Comparison of ENCODE assay signal across 9 cellular contexts in genomic region chr1:205456383-205456867, GRCh38. TPM values are rescaled to one million over a fixed set of nuclear protein-coding genes. Genes with fewer than 3 reads are reported as not detected.
DNase-seq lines count a peak whose midpoint lies in the region; ATAC-seq and TF ChIP-seq lines count a peak whose summit lies in the region.
"Had no signal": no experiment of that assay in that cellular context is flagged by ENCODE, and none has a peak within 500 bp of the region (broad histone marks: within the 10 kb centered on the region; RNA-seq: fewer than 3 reads in every experiment).

No MANE protein-coding gene starts in this region.

- TF ChIP-seq CTCF in WERI-Rb-1 (IDR thresholded peaks at IDR 0.05; ENCODE audit: low read depth, low read length) (peak; percentile 36; the same call in 1 of the 2 replicates), thoracic aorta (IDR thresholded peaks at IDR 0.05) (no peak)

- H3K27me3 ChIP-seq in WERI-Rb-1 (ENCODE audit: insufficient read depth, low read depth, severe bottlenecking): peaks cover 74% of the 10 kb centered on the region
- H3K27me3 ChIP-seq in thoracic aorta (replicated peaks; ENCODE audit: insufficient read depth): peaks cover 16% of the 10 kb centered on the region

- H3K4me3 ChIP-seq in WERI-Rb-1 (ENCODE audit: low read depth, low read length) (peak overlapping the region; percentile 54), thoracic aorta (peak overlapping the region; percentile 43)

- ATAC-seq in thoracic aorta (ENCODE audit: insufficient number of reproducible peaks, low FRiP score, low read depth): no peak

- intact Hi-C loops in activated naive CD4-positive, alpha-beta T cell treated with anti-CD3 and anti-CD28 coated beads for 36 hours (cut with micrococcal nuclease): no loop called here

- H3K36me3 Mint-ChIP-seq in activated naive CD4-positive, alpha-beta T cell treated with anti-CD3 and anti-CD28 coated beads for 36 hours (ENCODE audit: low read depth): no peaks in the 10 kb centered on the region
- H3K36me3 Mint-ChIP-seq in immature natural killer cell: no peaks in the 10 kb centered on the region

- H3K4me1 ChIP-seq in thoracic aorta (ENCODE audit: control insufficient read depth in 1 of 2, low read depth in 2 of 2): peaks cover 13 to 16% of the 10 kb centered on the region in 2 donors

- H3K27ac ChIP-seq in WERI-Rb-1: peak overlapping the region; percentile 38
- peak overlapping the region in 1 of 2 donors; percentile 22 for H3K27ac ChIP-seq in thoracic aorta

- peak overlapping the region; percentile 64 for H3K4me3 Mint-ChIP-seq in activated naive CD4-positive, alpha-beta T cell treated with anti-CD3 and anti-CD28 coated beads for 36 hours
- H3K4me3 Mint-ChIP-seq in immature natural killer cell: peak overlapping the region; percentile 79 to 88 (median 83)

- no peaks in the 10 kb centered on the region for H3K36me3 ChIP-seq in WERI-Rb-1
- no peaks in the 10 kb centered on the region for H3K36me3 ChIP-seq in thoracic aorta

- no peak overlapping the region for H3K27ac Mint-ChIP-seq in activated naive CD4-positive, alpha-beta T cell treated with anti-CD3 and anti-CD28 coated beads for 36 hours
- no peak overlapping the region for H3K27ac Mint-ChIP-seq in immature natural killer cell

- peaks cover 10% of the 10 kb centered on the region for H3K4me1 Mint-ChIP-seq in activated naive CD4-positive, alpha-beta T cell treated with anti-CD3 and anti-CD28 coated beads for 36 hours (ENCODE audit: low read depth)
- peaks cover 17 to 27% of the 10 kb centered on the region in 2 donors for H3K4me1 Mint-ChIP-seq in immature natural killer cell

- H3K9me3 ChIP-seq in WERI-Rb-1 (ENCODE audit: severe bottlenecking) (no peaks in the 10 kb centered on the region), thoracic aorta (no peaks in the 10 kb centered on the region)

- peaks cover 65% of the 10 kb centered on the region for H3K27me3 Mint-ChIP-seq in activated naive CD4-positive, alpha-beta T cell treated with anti-CD3 and anti-CD28 coated beads for 36 hours (ENCODE audit: low read depth)
- peaks cover 15 to 34% (median 32%) of the 10 kb centered on the region in 3 donors for H3K27me3 Mint-ChIP-seq in immature natural killer cell (ENCODE audit: low read depth in 3 of 3)

- no peak for DNase-seq in activated naive CD4-positive, alpha-beta T cell treated with anti-CD3 and anti-CD28 coated beads for 36 hours
- DNase-seq in activated naive CD4-positive, alpha-beta T cell (lab: John Stamatoyannopoulos, UW): no peak
- peak; percentile 72 for DNase-seq in WERI-Rb-1
- DNase-seq in immature natural killer cell: peak in 1 of 3 donors; percentile 5
- DNase-seq in thoracic aorta (ENCODE audit: low spot score): no peak
- no peak for DNase-seq in NK-92 (lab: John Stamatoyannopoulos, UW; ENCODE audit: unreplicated experiment)
- DNase-seq in GDM1 (lab: John Stamatoyannopoulos, UW): no peak
- no peak for DNase-seq in putamen (ENCODE audit: low spot score)
- DNase-seq: kidney glomerular epithelial cell had no signal

- CTCF ChIA-PET in activated naive CD4-positive, alpha-beta T cell treated with anti-CD3 and anti-CD28 coated beads for 36 hours (lab: Charles Lee): interaction anchor here (0.8 to 1.5 kb wide), 6 partner anchors 28 to 132 kb away, joined by 3 to 4 read pairs (median 3); no protein-coding TSS in a partner anchor

- H3K9me3 Mint-ChIP-seq in activated naive CD4-positive, alpha-beta T cell treated with anti-CD3 and anti-CD28 coated beads for 36 hours: no peaks in the 10 kb centered on the region
- H3K9me3 Mint-ChIP-seq in immature natural killer cell: peaks cover 0 to under 1% (median 0%) of the 10 kb centered on the region in 6 donors

RNA-seq across cellular contexts. Expression of gene BLACAT1, which starts 0.6 kb away (rescaled TPM):
- under 1 TPM; 0.14 to 0.30 TPM for total RNA-seq in activated naive CD4-positive, alpha-beta T cell treated with anti-CD3 and anti-CD28 coated beads for 36 hours
- polyA plus RNA-seq in immature natural killer cell: not detected
- total RNA-seq in thoracic aorta: not detected

RNA-seq across cellular contexts. Expression of gene LEMD1, which starts 34.6 kb away (rescaled TPM):
- total RNA-seq in activated naive CD4-positive, alpha-beta T cell treated with anti-CD3 and anti-CD28 coated beads for 36 hours: under 1 TPM in 1 of 2 experiments, not detected in 1; 0.79 TPM
- not detected for polyA plus RNA-seq in immature natural killer cell
- total RNA-seq in thoracic aorta: not detected

RNA-seq across cellular contexts. Expression of gene CDK18, which starts 48.0 kb away (rescaled TPM):
- total RNA-seq in activated naive CD4-positive, alpha-beta T cell treated with anti-CD3 and anti-CD28 coated beads for 36 hours: 1 to 10 TPM; 3.6 to 4.1 TPM
- under 1 TPM in 2 of 3 donors, not detected in 1; 0.61 to 0.74 TPM for polyA plus RNA-seq in immature natural killer cell
- total RNA-seq in thoracic aorta: 10 to 100 TPM; 18.6 to 35.2 TPM
